In genomic region chr2:161200327-161200726, GRCh38 we compare ENCODE assay signal across 14 cellular contexts. TPM values are rescaled to one million over a fixed set of nuclear protein-coding genes. Genes with fewer than 3 reads are reported as not detected.
A peak's percentile ranks its signal among the peaks of the same experiment; 100 is the strongest.
DNase-seq lines count a peak whose midpoint lies in the region; ATAC-seq and TF ChIP-seq lines count a peak whose summit lies in the region.
"Had no signal": no experiment of that assay in that cellular context is flagged by ENCODE, and none has a peak within 500 bp of the region (broad histone marks: within the 10 kb centered on the region; RNA-seq: fewer than 3 reads in every experiment).

No MANE protein-coding gene starts in this region.

- H3K9me3 Mint-ChIP-seq in activated naive CD4-positive, alpha-beta T cell treated with anti-CD3 and anti-CD28 coated beads, Interleukin-2, amount 10 ng/mL, durations not matched to agents 7 days and 5 days: no peaks in the 10 kb centered on the region
- H3K9me3 Mint-ChIP-seq in stimulated activated naive CD8-positive, alpha-beta T cell treated with anti-CD3 and anti-CD28 coated beads, Interleukin-15, amount 100 ng/mL, for 72 hours: no peaks in the 10 kb centered on the region

- no peak overlapping the region for H2AFZ ChIP-seq in OCI-LY3 (ENCODE audit: low read depth, low read length)

- no peak overlapping the region for H3K4me3 ChIP-seq in OCI-LY3 (ENCODE audit: low read length)
- H3K4me3 ChIP-seq: psoas muscle, SK-N-MC had no signal

- H3K79me2 ChIP-seq in OCI-LY3 (ENCODE audit: low read length): peaks cover 78% of the 10 kb centered on the region

- H3K36me3 Mint-ChIP-seq in activated naive CD4-positive, alpha-beta T cell treated with anti-CD3 and anti-CD28 coated beads, Interleukin-2, amount 10 ng/mL, durations not matched to agents 7 days and 5 days: peaks cover 42% of the 10 kb centered on the region

- peaks cover 54% of the 10 kb centered on the region for H3K36me3 ChIP-seq in OCI-LY3 (replicated peaks; ENCODE audit: low read depth, low read length)

- peaks cover 12% of the 10 kb centered on the region for H3K4me1 ChIP-seq in OCI-LY3 (ENCODE audit: low read length)

- no peaks in the 10 kb centered on the region for H3K27me3 ChIP-seq in OCI-LY3 (ENCODE audit: low read depth, low read length)

- peak overlapping the region; percentile 22 for H3K27ac Mint-ChIP-seq in activated naive CD4-positive, alpha-beta T cell treated with anti-CD3 and anti-CD28 coated beads, Interleukin-2, amount 10 ng/mL, durations not matched to agents 7 days and 5 days
- peak overlapping the region in 1 of 2 donors; percentile 9 for H3K27ac Mint-ChIP-seq in stimulated activated naive CD8-positive, alpha-beta T cell treated with anti-CD3 and anti-CD28 coated beads, Interleukin-15, amount 100 ng/mL, for 72 hours

- ATAC-seq in HG02759 (IDR thresholded peaks at IDR 0.05; ENCODE audit: unreplicated experiment): peak; percentile 33
- ATAC-seq in stimulated activated naive CD8-positive, alpha-beta T cell treated with anti-CD3 and anti-CD28 coated beads, Interleukin-15, amount 100 ng/mL, for 72 hours: no peak

- CTCF ChIA-PET in activated naive CD4-positive, alpha-beta T cell treated with anti-CD3 and anti-CD28 coated beads, Interleukin-2, amount 10 ng/mL, durations not matched to agents 7 days and 5 days (lab: Charles Lee): interaction anchor here (0.7 kb wide), 2 partner anchors 73 to 123 kb away, joined by 3 read pairs; no protein-coding TSS in a partner anchor

- no peak for TF ChIP-seq CTCF in OCI-LY3 (IDR thresholded peaks at IDR 0.05; ENCODE audit: low read depth, low read length)

- DNase-seq in activated naive CD4-positive, alpha-beta T cell treated with anti-CD3 and anti-CD28 coated beads, Interleukin-2, amount 10 ng/mL, durations not matched to agents 7 days and 5 days: no peak
- DNase-seq in activated naive CD4-positive, alpha-beta T cell treated with anti-CD3 and anti-CD28 coated beads, Interleukin-2, amount 50 U/mL, for 16 hours: no peak
- no peak for DNase-seq in stimulated activated naive CD8-positive, alpha-beta T cell treated with anti-CD3 and anti-CD28 coated beads, Interleukin-15, amount 100 ng/mL, for 72 hours
- DNase-seq in AG20443 (ENCODE audit: low spot score): no peak
- no peak for DNase-seq in EL
- DNase-seq in HT-29 (ENCODE audit: low spot score): no peak
- DNase-seq: KG1; NCI-H187 treated with DMSO at 0.1 percent for 48 hours; psoas muscle; stimulated activated CD4-positive, alpha-beta T cell treated with anti-CD3 and anti-CD28 coated beads, Interleukin-1b, Interleukin-23, amount 100 ng/mL, for 48 hours; stimulated activated naive CD4-positive, alpha-beta T cell had no signal

- no peak overlapping the region for H3K4me3 Mint-ChIP-seq in activated naive CD4-positive, alpha-beta T cell treated with anti-CD3 and anti-CD28 coated beads, Interleukin-2, amount 10 ng/mL, durations not matched to agents 7 days and 5 days
- H3K4me3 Mint-ChIP-seq in stimulated activated naive CD8-positive, alpha-beta T cell treated with anti-CD3 and anti-CD28 coated beads, Interleukin-15, amount 100 ng/mL, for 72 hours: peak overlapping the region; percentile 26 to 42

- 0 out of 2 replicates have a peak overlapping the region, but pooled peaks have one; percentile 1 for H3K4me2 ChIP-seq in OCI-LY3 (ENCODE audit: low read length)

- H3K9ac ChIP-seq in OCI-LY3 (ENCODE audit: low read length): no peak overlapping the region

- H3K9me3 ChIP-seq in OCI-LY3 (ENCODE audit: insufficient read depth, low read length): no peaks in the 10 kb centered on the region
- H3K9me3 ChIP-seq: psoas muscle had no signal

- peaks cover 12% of the 10 kb centered on the region for H3K4me1 Mint-ChIP-seq in activated naive CD4-positive, alpha-beta T cell treated with anti-CD3 and anti-CD28 coated beads, Interleukin-2, amount 10 ng/mL, durations not matched to agents 7 days and 5 days
- H3K4me1 Mint-ChIP-seq in stimulated activated naive CD8-positive, alpha-beta T cell treated with anti-CD3 and anti-CD28 coated beads, Interleukin-15, amount 100 ng/mL, for 72 hours: peaks cover 30% of the 10 kb centered on the region

- no peaks in the 10 kb centered on the region for H3K27me3 Mint-ChIP-seq in activated naive CD4-positive, alpha-beta T cell treated with anti-CD3 and anti-CD28 coated beads, Interleukin-2, amount 10 ng/mL, durations not matched to agents 7 days and 5 days
- no peaks in the 10 kb centered on the region for H3K27me3 Mint-ChIP-seq in stimulated activated naive CD8-positive, alpha-beta T cell treated with anti-CD3 and anti-CD28 coated beads, Interleukin-15, amount 100 ng/mL, for 72 hours

- peaks cover 75% of the 10 kb centered on the region for H4K20me1 ChIP-seq in OCI-LY3 (ENCODE audit: insufficient read depth, low read length)

- H3K27ac ChIP-seq in OCI-LY3 (ENCODE audit: low read length): no peak overlapping the region
- H3K27ac ChIP-seq: psoas muscle, SK-N-MC had no signal

RNA-seq across cellular contexts. Expression of gene TANK, which starts 40.1 kb away (rescaled TPM):
- 52.2 and 55.8 TPM in 2 replicates for total RNA-seq in HT-29 (2014; rRNA removed; shearing (Covaris generic))
